Comparison of ENCODE assay signal across 20 cellular contexts in the genomic region with DNA sequence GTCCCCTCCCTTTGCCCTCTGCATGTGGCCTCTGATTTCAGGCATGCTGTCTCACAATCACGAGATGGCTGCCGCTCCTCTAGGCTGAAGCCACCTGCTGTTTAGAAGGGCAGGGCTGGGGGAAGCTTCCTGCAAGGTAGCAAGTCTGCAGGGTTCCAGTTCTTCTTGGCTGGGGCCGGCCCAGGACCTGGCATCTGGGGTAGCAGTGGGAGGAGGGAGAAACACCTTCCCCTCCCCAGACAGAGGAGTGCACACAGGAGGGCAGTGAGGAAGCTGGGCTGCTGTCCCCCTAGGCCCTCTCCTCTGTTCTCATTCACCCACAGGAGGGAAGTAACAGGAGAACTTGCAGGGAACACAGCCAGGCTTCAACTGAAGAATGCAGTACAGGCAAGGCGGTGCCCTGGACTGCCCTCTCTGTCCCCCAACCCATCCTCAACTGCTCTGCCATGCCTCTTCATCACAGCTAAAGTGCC.
DNase-seq lines count a peak whose midpoint lies in the region; ATAC-seq and TF ChIP-seq lines count a peak whose summit lies in the region.
"Had no signal": no experiment of that assay in that cellular context is flagged by ENCODE, and none has a peak within 500 bp of the region (broad histone marks: within the 10 kb centered on the region; RNA-seq: fewer than 3 reads in every experiment).

No MANE protein-coding gene starts in this region.

- H3K4me3 ChIP-seq in endodermal cell (ENCODE audit: low read length) (no peak overlapping the region), neuron (ENCODE audit: low read length) (no peak overlapping the region), colonic mucosa (no peak overlapping the region)
- H3K4me3 ChIP-seq: ovary, sigmoid colon had no signal

- H3K27ac Mint-ChIP-seq in endodermal cell: no peak overlapping the region
- H3K27ac Mint-ChIP-seq in stimulated activated effector memory CD8-positive, alpha-beta T cell treated with anti-CD3 and anti-CD28 coated beads, Interleukin-12 subunit alpha, Interleukin-12 subunit beta, amount 100 ng/mL, for 72 hours: no peak overlapping the region
- H3K27ac Mint-ChIP-seq: IgD-negative memory B cell had no signal

- H2AFZ ChIP-seq in neuron (ENCODE audit: low read depth, low read length): peak overlapping the region; percentile 41

- H3K27me3 Mint-ChIP-seq in endodermal cell (ENCODE audit: insufficient read depth): peaks cover 58% of the 10 kb centered on the region

- no peaks in the 10 kb centered on the region for H3K9me3 Mint-ChIP-seq in endodermal cell
- no peaks in the 10 kb centered on the region for H3K9me3 Mint-ChIP-seq in stimulated activated effector memory CD8-positive, alpha-beta T cell treated with anti-CD3 and anti-CD28 coated beads, Interleukin-12 subunit alpha, Interleukin-12 subunit beta, amount 100 ng/mL, for 72 hours

- no peak for ATAC-seq in HG02571 (IDR thresholded peaks at IDR 0.05; ENCODE audit: unreplicated experiment)
- ATAC-seq in stimulated activated effector memory CD8-positive, alpha-beta T cell treated with anti-CD3 and anti-CD28 coated beads, Interleukin-12 subunit alpha, Interleukin-12 subunit beta, amount 100 ng/mL, for 72 hours: no peak
- ATAC-seq: HCT116 had no signal

- DNase-seq in ELF-1 (ENCODE audit: low read depth, low spot score): peak; percentile 44
- peak; percentile 84 for DNase-seq in endodermal cell
- DNase-seq in 8988T: no peak
- no peak for DNase-seq in colonic mucosa
- DNase-seq in stimulated activated effector memory CD8-positive, alpha-beta T cell treated with anti-CD3 and anti-CD28 coated beads, Interleukin-12 subunit alpha, Interleukin-12 subunit beta, amount 100 ng/mL, for 72 hours (ENCODE audit: low spot score in 2 of 2): no peak
- DNase-seq: activated CD4-positive, alpha-beta T cell treated with anti-CD3 and anti-CD28 coated beads, Interleukin-2, amount 50 U/mL, for 4 hours; activated gamma-delta T cell treated with Interleukin-2 at 50 U/mL for 16 hours; anterior cingulate cortex; cerebellar nuclear complex; COR-L47; NCI-H2081; NCI-H748 treated with DMSO at 0.1 percent for 48 hours; ovary; sigmoid colon; stimulated activated naive CD4-positive, alpha-beta T cell had no signal

- peaks cover 14% of the 10 kb centered on the region for H3K4me1 Mint-ChIP-seq in endodermal cell
- H3K4me1 Mint-ChIP-seq in stimulated activated effector memory CD8-positive, alpha-beta T cell treated with anti-CD3 and anti-CD28 coated beads, Interleukin-12 subunit alpha, Interleukin-12 subunit beta, amount 100 ng/mL, for 72 hours: no peaks in the 10 kb centered on the region

- H3K4me1 ChIP-seq in endodermal cell (ENCODE audit: control insufficient read depth, insufficient read depth, low read length): no peaks in the 10 kb centered on the region
- peaks cover 8% of the 10 kb centered on the region for H3K4me1 ChIP-seq in neuron (ENCODE audit: insufficient read depth, low read length)
- H3K4me1 ChIP-seq in colonic mucosa: no peaks in the 10 kb centered on the region
- H3K4me1 ChIP-seq: sigmoid colon had no signal

- no peaks in the 10 kb centered on the region for H3K36me3 Mint-ChIP-seq in endodermal cell (ENCODE audit: low read depth)
- no peaks in the 10 kb centered on the region for H3K36me3 Mint-ChIP-seq in stimulated activated effector memory CD8-positive, alpha-beta T cell treated with anti-CD3 and anti-CD28 coated beads, Interleukin-12 subunit alpha, Interleukin-12 subunit beta, amount 100 ng/mL, for 72 hours

- H3K9ac ChIP-seq in endodermal cell (ENCODE audit: extremely low read depth, low read length, poor library complexity, severe bottlenecking) (no peak overlapping the region), colonic mucosa (ENCODE audit: low read depth in 2 of 2, low read length in 2 of 2) (no peak overlapping the region)

- H3K9me3 ChIP-seq in KOPT-K1 (ENCODE audit: insufficient read depth, low read length, poor library complexity, severe bottlenecking): no peaks in the 10 kb centered on the region
- H3K9me3 ChIP-seq in endodermal cell (ENCODE audit: control insufficient read depth, low read length): peaks cover under 1% of the 10 kb centered on the region
- peaks cover 4% of the 10 kb centered on the region for H3K9me3 ChIP-seq in neuron (ENCODE audit: low read length)
- no peaks in the 10 kb centered on the region for H3K9me3 ChIP-seq in colonic mucosa
- H3K9me3 ChIP-seq: ovary, sigmoid colon had no signal

- TF ChIP-seq CTCF in endodermal cell (conservative IDR thresholded peaks at IDR 0.05) (no peak), colonic mucosa (IDR thresholded peaks at IDR 0.05) (no peak)

- WGBS in endodermal cell (ENCODE audit: insufficient coverage in 1 of 2, insufficient read length in 1 of 2), 2 experiments: 46 to 83% methylated on average over 1 to 4 of the region's 4 CpGs

- H3K27ac ChIP-seq in KOPT-K1 (ENCODE audit: low read depth, low read length, poor library complexity, severe bottlenecking) (peak overlapping the region; percentile 61), endodermal cell (ENCODE audit: low read depth, low read length) (no peak overlapping the region), colonic mucosa (no peak overlapping the region)
- H3K27ac ChIP-seq: ovary, sigmoid colon had no signal

- H3K36me3 ChIP-seq in KOPT-K1 (ENCODE audit: insufficient read depth, low read length) (no peaks in the 10 kb centered on the region), endodermal cell (ENCODE audit: control insufficient read depth, insufficient read depth, low read length) (no peaks in the 10 kb centered on the region), neuron (ENCODE audit: insufficient read depth, low read length) (no peaks in the 10 kb centered on the region), colonic mucosa (no peaks in the 10 kb centered on the region)
- H3K36me3 ChIP-seq: ovary, sigmoid colon had no signal

- no peak overlapping the region for H3K4me3 Mint-ChIP-seq in endodermal cell
- no peak overlapping the region for H3K4me3 Mint-ChIP-seq in stimulated activated effector memory CD8-positive, alpha-beta T cell treated with anti-CD3 and anti-CD28 coated beads, Interleukin-12 subunit alpha, Interleukin-12 subunit beta, amount 100 ng/mL, for 72 hours
- H3K4me3 Mint-ChIP-seq: IgD-negative memory B cell had no signal

- intact Hi-C loops in colonic mucosa (cut with DNase I): no loop called here

- peaks cover 8% of the 10 kb centered on the region for H3K27me3 ChIP-seq in endodermal cell (ENCODE audit: control insufficient read depth, insufficient read depth, low read length, poor library complexity, severe bottlenecking)
- H3K27me3 ChIP-seq in neuron (ENCODE audit: insufficient read depth, low read length): no peaks in the 10 kb centered on the region
- no peaks in the 10 kb centered on the region for H3K27me3 ChIP-seq in colonic mucosa
- H3K27me3 ChIP-seq: ovary, sigmoid colon had no signal

Comparison
In these comparisons a context has a peak if more than half of its experiments do, and no peak if none do; other contexts are left out.
1. DNase-seq: peak in ELF-1 (single experiment) and endodermal cell (single experiment); none in 8988T (single experiment), colonic mucosa (single experiment) and stimulated activated effector memory CD8-positive, alpha-beta T cell treated with anti-CD3 and anti-CD28 coated beads, Interleukin-12 subunit alpha, Interleukin-12 subunit beta, amount 100 ng/mL, for 72 hours (0 of 2).